In genomic region chrX:14872355-14872754, GRCh38 we compare ENCODE assay signal across 8 cellular contexts. TPM values are rescaled to one million over a fixed set of nuclear protein-coding genes. Genes with fewer than 3 reads are reported as not detected.
DNase-seq lines count a peak whose midpoint lies in the region; ATAC-seq, FAIRE-seq and TF ChIP-seq lines count a peak whose summit lies in the region.

No MANE protein-coding gene starts in this region.

- no peak for TF ChIP-seq POLR2A in transverse colon (IDR thresholded peaks at IDR 0.05)

- peaks cover 25% of the 10 kb centered on the region for H3K4me1 Mint-ChIP-seq in activated naive CD4-positive, alpha-beta T cell treated with anti-CD3 and anti-CD28 coated beads for 36 hours (ENCODE audit: low read depth)
- peaks cover 16% of the 10 kb centered on the region for H3K4me1 Mint-ChIP-seq in activated CD8-positive, alpha-beta T cell treated with anti-CD3 and anti-CD28 coated beads for 36 hours (ENCODE audit: low read depth)
- peaks cover 8 to 14% of the 10 kb centered on the region in 2 donors for H3K4me1 Mint-ChIP-seq in immature natural killer cell

- no peak for TF ChIP-seq EP300 in transverse colon (IDR thresholded peaks at IDR 0.05; ENCODE audit: low read depth)

- no peaks in the 10 kb centered on the region for H3K9me3 ChIP-seq in transverse colon

- intact Hi-C loops in activated naive CD4-positive, alpha-beta T cell treated with anti-CD3 and anti-CD28 coated beads for 36 hours (cut with micrococcal nuclease), result loop anchor here (2.0 to 10.0 kb wide), 8 partner anchors 26 to 1888 kb away; partner anchors contain the start of genes CTPS2, OFD1, RAB9A and SYAP1
- intact Hi-C loops in activated CD8-positive, alpha-beta T cell treated with anti-CD3 and anti-CD28 coated beads for 36 hours (cut with micrococcal nuclease), result no loop called here
- intact Hi-C loops in transverse colon (cut with DNase I; ENCODE audit: low total_unique reads), result no loop called here

- no peaks in the 10 kb centered on the region for H3K27me3 ChIP-seq in transverse colon

- CTCF ChIA-PET in activated naive CD4-positive, alpha-beta T cell treated with anti-CD3 and anti-CD28 coated beads for 36 hours (lab: Charles Lee), result no interaction called here
- CTCF ChIA-PET in activated CD8-positive, alpha-beta T cell treated with anti-CD3 and anti-CD28 coated beads for 36 hours (lab: Charles Lee), result no interaction called here

- H3K4me3 ChIP-seq in transverse colon, result peak overlapping the region in 3 of 4 donors; percentile 44 to 86 (median 63)

- TF ChIP-seq CTCF in activated CD8-positive, alpha-beta T cell treated with anti-CD3 and anti-CD28 coated beads for 36 hours (IDR thresholded peaks at IDR 0.05), result no peak
- no peak for TF ChIP-seq CTCF in transverse colon (IDR thresholded peaks at IDR 0.05)

- H3K4me1 ChIP-seq in transverse colon, result peaks cover 0 to 9% (median 3%) of the 10 kb centered on the region in 4 donors

- in situ Hi-C loops in transverse colon (cut with MboI; ENCODE audit: low pct_ligation_motif_present in 1 of 4, low pct_unique_long_range_greater_than_20kb in 1 of 4, low sequenced_read_pairs in 3 of 4), result no loop called here

- peak overlapping the region; percentile 77 for H3K4me3 Mint-ChIP-seq in activated naive CD4-positive, alpha-beta T cell treated with anti-CD3 and anti-CD28 coated beads for 36 hours
- peak overlapping the region; percentile 82 for H3K4me3 Mint-ChIP-seq in activated CD8-positive, alpha-beta T cell treated with anti-CD3 and anti-CD28 coated beads for 36 hours
- H3K4me3 Mint-ChIP-seq in immature natural killer cell, result peak overlapping the region; percentile 85 to 90 (median 87)

- H3K27ac Mint-ChIP-seq in activated naive CD4-positive, alpha-beta T cell treated with anti-CD3 and anti-CD28 coated beads for 36 hours, result peak overlapping the region; percentile 65
- peak overlapping the region; percentile 80 for H3K27ac Mint-ChIP-seq in activated CD8-positive, alpha-beta T cell treated with anti-CD3 and anti-CD28 coated beads for 36 hours
- H3K27ac Mint-ChIP-seq in immature natural killer cell, result peak overlapping the region in 4 of 6 donors; percentile 30 to 82 (median 52)

- 39 to 40% methylated on average over 2 to 7 of the region's 7 CpGs for WGBS in transverse colon (ENCODE audit: low coverage in 1 of 2), 2 donors

- no peaks in the 10 kb centered on the region for H3K27me3 Mint-ChIP-seq in activated naive CD4-positive, alpha-beta T cell treated with anti-CD3 and anti-CD28 coated beads for 36 hours (ENCODE audit: low read depth)
- no peaks in the 10 kb centered on the region for H3K27me3 Mint-ChIP-seq in activated CD8-positive, alpha-beta T cell treated with anti-CD3 and anti-CD28 coated beads for 36 hours
- peaks cover 0 to 4% (median 0%) of the 10 kb centered on the region in 3 donors for H3K27me3 Mint-ChIP-seq in immature natural killer cell (ENCODE audit: low read depth in 3 of 3)

- DNase-seq in activated naive CD4-positive, alpha-beta T cell treated with anti-CD3 and anti-CD28 coated beads for 36 hours, result peak; percentile 30
- no peak for DNase-seq in activated naive CD4-positive, alpha-beta T cell treated with Interleukin-2 at 50 U/mL for 16 hours
- DNase-seq in activated CD8-positive, alpha-beta T cell treated with anti-CD3 and anti-CD28 coated beads for 36 hours, result peak; percentile 42
- DNase-seq in immature natural killer cell (no peak), transverse colon (no peak), HTR-8/SVneo (ENCODE audit: insufficient read length, low spot score) (no peak), cerebellum (ENCODE audit: low spot score) (no peak)

- ATAC-seq in activated CD8-positive, alpha-beta T cell treated with anti-CD3 and anti-CD28 coated beads for 36 hours, result no peak
- ATAC-seq in GM18511 (IDR thresholded peaks at IDR 0.05; ENCODE audit: unreplicated experiment), result no peak

- H3K36me3 Mint-ChIP-seq in activated naive CD4-positive, alpha-beta T cell treated with anti-CD3 and anti-CD28 coated beads for 36 hours (ENCODE audit: low read depth), result peaks cover 24% of the 10 kb centered on the region
- H3K36me3 Mint-ChIP-seq in activated CD8-positive, alpha-beta T cell treated with anti-CD3 and anti-CD28 coated beads for 36 hours (ENCODE audit: low read depth), result peaks cover 20% of the 10 kb centered on the region
- H3K36me3 Mint-ChIP-seq in immature natural killer cell, result peaks cover 0 to 8% (median 0%) of the 10 kb centered on the region in 3 donors

- no peaks in the 10 kb centered on the region for H3K36me3 ChIP-seq in transverse colon

- no peak for FAIRE-seq in HTR-8/SVneo (lab: Jason Lieb, UNC)

- POLR2A ChIA-PET in activated CD8-positive, alpha-beta T cell treated with anti-CD3 and anti-CD28 coated beads for 36 hours (lab: Charles Lee), result interaction anchor here (0.7 kb wide), 1 partner anchor 26 kb away, joined by 3 read pairs; no protein-coding TSS in a partner anchor

- H3K27ac ChIP-seq in transverse colon, result peak overlapping the region in 3 of 4 donors; percentile 56 to 82 (median 71)

- peaks cover 2% of the 10 kb centered on the region for H3K9me3 Mint-ChIP-seq in activated naive CD4-positive, alpha-beta T cell treated with anti-CD3 and anti-CD28 coated beads for 36 hours
- H3K9me3 Mint-ChIP-seq in activated CD8-positive, alpha-beta T cell treated with anti-CD3 and anti-CD28 coated beads for 36 hours, result no peaks in the 10 kb centered on the region
- H3K9me3 Mint-ChIP-seq in immature natural killer cell, result no peaks in the 10 kb centered on the region

RNA-seq across cellular contexts. Expression of gene FANCB, which starts 0.5 kb away (rescaled TPM):
- 10 to 100 TPM; 16.5 to 17.9 TPM for total RNA-seq in activated naive CD4-positive, alpha-beta T cell treated with anti-CD3 and anti-CD28 coated beads for 36 hours
- total RNA-seq in activated CD8-positive, alpha-beta T cell treated with anti-CD3 and anti-CD28 coated beads for 36 hours, result 10 to 100 TPM; 12.5 to 15.1 TPM
- polyA plus RNA-seq in immature natural killer cell, result 1 to 10 TPM; 2.5 to 4.5 (median 2.9) TPM
- total RNA-seq in transverse colon (1 to 10 TPM in 2 of 4 donors, under 1 TPM in 1, not detected in 1; 0.68 to 1.9 (median 1.6) TPM), cerebellum (14.2 TPM)

RNA-seq across cellular contexts. Expression of gene MOSPD2, which starts 0.9 kb away (rescaled TPM):
- 10 to 100 TPM; 16.0 to 16.1 TPM for total RNA-seq in activated naive CD4-positive, alpha-beta T cell treated with anti-CD3 and anti-CD28 coated beads for 36 hours
- 10 to 100 TPM; 11.0 to 11.6 TPM for total RNA-seq in activated CD8-positive, alpha-beta T cell treated with anti-CD3 and anti-CD28 coated beads for 36 hours
- polyA plus RNA-seq in immature natural killer cell, result 10 to 100 TPM in 1 of 3 donors, 1 to 10 TPM in 2; 5.4 to 12.2 (median 8.6) TPM
- total RNA-seq in transverse colon (10 to 100 TPM; 10.8 to 21.4 (median 17.4) TPM), cerebellum (25.0 TPM)

Comparison
In these comparisons a context has a peak if more than half of its experiments do, and no peak if none do; other contexts are left out.
1. DNase-seq: peak in activated naive CD4-positive, alpha-beta T cell treated with anti-CD3 and anti-CD28 coated beads for 36 hours (single experiment) and activated CD8-positive, alpha-beta T cell treated with anti-CD3 and anti-CD28 coated beads for 36 hours (single experiment); none in activated naive CD4-positive, alpha-beta T cell treated with Interleukin-2 at 50 U/mL for 16 hours (single experiment), immature natural killer cell (0 of 3), transverse colon (single experiment), HTR-8/SVneo (single experiment) and cerebellum (single experiment).
2. Peak in every context shown above with its lines, with median percentiles within 50 percentile points of each other: H3K27ac Mint-ChIP-seq and H3K4me3 Mint-ChIP-seq.